25 cellular contexts compared by ENCODE assay signal in the genomic region with DNA sequence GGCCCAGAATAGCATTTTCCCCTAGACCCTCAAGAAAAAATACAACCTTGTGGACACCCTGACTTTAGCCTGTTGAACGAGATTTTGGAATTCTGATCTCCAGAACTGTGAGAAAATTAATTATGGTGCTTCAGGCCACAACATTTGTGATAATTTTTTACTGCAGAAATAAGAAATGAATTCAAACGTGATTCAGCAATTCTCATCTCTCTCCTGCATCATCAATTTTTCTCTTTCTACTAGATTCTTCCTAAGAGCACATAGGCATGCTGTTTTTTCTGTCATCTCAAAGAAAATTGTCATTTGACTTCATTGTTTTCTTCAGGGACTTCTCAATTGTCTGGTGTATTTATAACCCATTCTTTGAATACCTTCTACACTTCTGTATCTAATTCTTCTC. TPM values are rescaled to one million over a fixed set of nuclear protein-coding genes. Genes with fewer than 3 reads are reported as not detected.
"Had no signal": no experiment of that assay in that cellular context is flagged by ENCODE, and none has a peak within 500 bp of the region (broad histone marks: within the 10 kb centered on the region; RNA-seq: fewer than 3 reads in every experiment).

No MANE protein-coding gene starts in this region.

- H3K27ac ChIP-seq: neural progenitor cell, ovary, parathyroid adenoma, psoas muscle, right lobe of liver, sigmoid colon, stomach, thoracic aorta, tibial artery, upper lobe of right lung, uterus had no signal

- FAIRE-seq: small intestine had no signal

- H3K4me1 ChIP-seq: neural progenitor cell, parathyroid adenoma, sigmoid colon, stomach, upper lobe of right lung, uterus had no signal

- H3K9ac ChIP-seq: neural progenitor cell, parathyroid adenoma had no signal

- H3K36me3 ChIP-seq: neural progenitor cell, ovary, right lobe of liver, sigmoid colon, stomach, thoracic aorta, tibial artery, upper lobe of right lung, uterus had no signal

- H3K4me3 ChIP-seq: neural progenitor cell, ovary, psoas muscle, right lobe of liver, sigmoid colon, stomach, thoracic aorta, tibial artery, upper lobe of right lung, uterus had no signal

- H3K27me3 ChIP-seq: neural progenitor cell, ovary, right lobe of liver, sigmoid colon, stomach, tibial artery, upper lobe of right lung, uterus had no signal

- H3K79me2 ChIP-seq: parathyroid adenoma had no signal

- DNase-seq: naive thymus-derived CD4-positive, alpha-beta T cell; natural killer cell; occipital lobe; ovary; posterior cingulate gyrus; psoas muscle; right cardiac atrium; right lobe of liver; sigmoid colon; small intestine; stimulated activated CD4-positive, alpha-beta T cell treated with anti-CD3 and anti-CD28 coated beads, Interleukin-15, amount 100 ng/mL, for 24 hours; stimulated activated CD4-positive, alpha-beta T cell treated with anti-CD3 and anti-CD28 coated beads, Interleukin-2, amount 100 ng/mL, for 24 hours; stimulated activated CD4-positive, alpha-beta T cell treated with anti-CD3 and anti-CD28 coated beads, Interleukin-2, amount 100 ng/mL, for 48 hours; stimulated activated CD4-positive, alpha-beta T cell treated with anti-CD3 and anti-CD28 coated beads, Interleukin-4, amount 100 ng/mL, for 24 hours; stimulated activated naive B cell treated with anti-CD40 and anti-IgM and Interleukin-4, amounts not matched to agents 10 μg/mL and 1 μg/mL and 100 μg/mL, for 72 hours; stimulated activated naive CD4-positive, alpha-beta T cell treated with Interleukin-2 at 50 U/mL for 16 hours; stomach; tibial artery; trophoblast cell; upper lobe of right lung; uterus had no signal

- H3K4me2 ChIP-seq: neural progenitor cell had no signal

- H2AFZ ChIP-seq: neural progenitor cell, parathyroid adenoma had no signal

- H3K9me3 ChIP-seq: ovary, psoas muscle, right lobe of liver, sigmoid colon, stomach, thoracic aorta, tibial artery, upper lobe of right lung, uterus had no signal

- ATAC-seq: naive thymus-derived CD4-positive, alpha-beta T cell; natural killer cell; psoas muscle; right cardiac atrium; right lobe of liver; stimulated activated effector memory CD8-positive, alpha-beta T cell treated with anti-CD3 and anti-CD28 coated beads, Interleukin-12 subunit alpha, Interleukin-12 subunit beta, amount 100 ng/mL, for 72 hours; stimulated activated naive B cell treated with anti-CD40 and anti-IgM and Interleukin-4, amounts not matched to agents 10 μg/mL and 1 μg/mL and 100 μg/mL, for 72 hours; upper lobe of right lung had no signal

RNA-seq across cellular contexts. Expression of a gene that starts 8.9 kb away (rescaled TPM):
- total RNA-seq: natural killer cell had no signal
- polyA plus RNA-seq: naive thymus-derived CD4-positive, alpha-beta T cell had no signal

RNA-seq across cellular contexts. Expression of a gene that starts 49.4 kb away (rescaled TPM):
- polyA plus RNA-seq: naive thymus-derived CD4-positive, alpha-beta T cell had no signal
